17 cellular contexts compared by ENCODE assay signal in the genomic region with DNA sequence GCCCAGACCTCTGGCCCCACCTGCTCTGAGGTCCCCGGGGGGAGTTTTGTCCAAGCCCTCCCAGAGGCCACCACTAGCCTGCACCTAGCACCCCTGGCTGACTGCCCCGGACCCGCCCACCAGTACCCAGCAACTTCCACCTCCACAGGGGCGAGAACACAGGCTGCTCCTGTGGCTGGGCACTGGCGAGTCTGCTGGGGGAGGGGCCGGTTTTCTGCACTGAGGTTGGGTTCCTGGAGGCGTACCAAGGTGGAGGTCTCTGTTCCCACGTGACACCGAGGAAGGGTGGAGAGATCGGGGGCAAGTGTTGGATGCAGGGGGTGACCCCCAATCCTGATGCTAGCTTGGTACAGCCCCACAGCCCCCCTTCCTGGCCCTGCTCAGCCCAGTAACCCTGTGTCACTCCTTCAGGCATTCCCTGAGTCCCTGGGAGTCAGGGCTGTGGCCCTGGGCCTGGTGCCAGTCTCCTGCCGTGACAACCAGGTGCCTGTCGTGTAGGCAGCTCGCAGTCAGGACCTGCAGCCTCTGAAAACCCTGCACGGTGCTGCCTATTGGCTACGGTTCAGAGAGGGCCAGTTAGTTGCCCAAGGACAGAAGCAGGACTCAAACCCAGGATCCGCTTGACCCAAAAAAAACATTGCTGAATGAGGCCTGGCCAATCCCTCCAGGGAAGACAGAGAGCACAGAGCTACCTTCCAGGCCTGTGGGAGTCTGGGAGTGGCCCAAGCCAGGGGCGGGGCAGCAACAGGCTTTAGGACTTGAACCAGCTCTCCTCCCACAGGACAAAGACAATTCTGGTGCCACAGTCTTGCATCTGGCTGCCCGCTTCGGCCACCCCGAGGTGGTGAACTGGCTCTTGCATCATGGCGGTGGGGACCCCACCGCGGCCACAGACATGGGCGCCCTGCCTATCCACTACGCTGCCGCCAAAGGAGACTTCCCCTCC. TPM values are rescaled to one million over a fixed set of nuclear protein-coding genes. Genes with fewer than 3 reads are reported as not detected.
DNase-seq lines count a peak whose midpoint lies in the region; ATAC-seq and TF ChIP-seq lines count a peak whose summit lies in the region.
"Had no signal": no experiment of that assay in that cellular context is flagged by ENCODE, and none has a peak within 500 bp of the region (broad histone marks: within the 10 kb centered on the region; RNA-seq: fewer than 3 reads in every experiment).

No MANE protein-coding gene starts in this region.

- H3K9me3 ChIP-seq in colonic mucosa (no peaks in the 10 kb centered on the region), stomach (no peaks in the 10 kb centered on the region)

- ATAC-seq in Right ventricle myocardium superior (ENCODE audit: poor library complexity), result no peak
- ATAC-seq: T-helper 17 cell had no signal

- intact Hi-C loops in colonic mucosa (cut with DNase I), result no loop called here
- intact Hi-C loops in stomach (cut with DNase I; ENCODE audit: low total_unique reads), result no loop called here
- intact Hi-C loops in Right ventricle myocardium superior (cut with DNase I), result no loop called here

- TF ChIP-seq POLR2A in stomach (IDR thresholded peaks at IDR 0.05), result no peak

- no peaks in the 10 kb centered on the region for H3K36me3 ChIP-seq in colonic mucosa
- H3K36me3 ChIP-seq in stomach, result no peaks in the 10 kb centered on the region

- H3K27me3 ChIP-seq in colonic mucosa (peaks cover 22% of the 10 kb centered on the region), stomach (peaks cover 21 to 93% (median 64%) of the 10 kb centered on the region in 3 donors)

- H3K27ac ChIP-seq in colonic mucosa (peak overlapping the region; percentile 17), stomach (no peak overlapping the region)

- DNase-seq in NCI-H2081 (lab: John Stamatoyannopoulos, UW) (peak; percentile 34 to 76), NCI-H2081 treated with DMSO at 0.1 percent for 48 hours (lab: John Stamatoyannopoulos, UW) (no peak), OCI-M1 (lab: John Stamatoyannopoulos, UW) (peak; percentile 13), colonic mucosa (peak; percentile 81), stomach (peak; percentile 83), Right ventricle myocardium superior (no peak), SKM-1 (lab: John Stamatoyannopoulos, UW; ENCODE audit: unreplicated experiment) (no peak), GDM1 (lab: John Stamatoyannopoulos, UW) (no peak)
- DNase-seq: activated naive CD4-positive, alpha-beta T cell treated with Interleukin-2 at 50 U/mL for 16 hours; CD4-positive, alpha-beta T cell; kidney glomerular epithelial cell; NCI-H82; stimulated activated CD4-positive, alpha-beta T cell treated with anti-CD3 and anti-CD28 coated beads, Interleukin-4, amount 100 ng/mL, for 4 hours; T-helper 17 cell had no signal

- peak overlapping the region; percentile 35 to 40 for H3K9ac ChIP-seq in colonic mucosa (ENCODE audit: low read depth in 2 of 2, low read length in 2 of 2)

- TF ChIP-seq CTCF in colonic mucosa (IDR thresholded peaks at IDR 0.05) (no peak), stomach (IDR thresholded peaks at IDR 0.05) (no peak)

- no peak for TF ChIP-seq EP300 in stomach (IDR thresholded peaks at IDR 0.05)

- 44 to 61% (median 48%) methylated on average over 15 to 26 of the region's 26 CpGs for WGBS in stomach, 5 donors

- no peak overlapping the region for H3K4me3 ChIP-seq in colonic mucosa
- H3K4me3 ChIP-seq in stomach, result no peak overlapping the region

- H3K4me1 ChIP-seq in colonic mucosa, result peaks cover 6% of the 10 kb centered on the region
- peaks cover 30 to 55% (median 48%) of the 10 kb centered on the region in 4 donors for H3K4me1 ChIP-seq in stomach

RNA-seq across cellular contexts. Expression of gene ESPN, which starts 3.1 kb away (rescaled TPM):
- 10 to 100 TPM; 74.3 to 98.0 TPM for total RNA-seq in colonic mucosa
- 10 to 100 TPM in 1 of 5 donors, 1 to 10 TPM in 2, not detected in 2; 1.8 to 68.4 (median 4.9) TPM for total RNA-seq in stomach
- 10 to 100 TPM in 1 of 3 donors, 1 to 10 TPM in 2; 1.5 to 18.0 (median 4.7) TPM for polyA plus RNA-seq in stomach
- total RNA-seq in Right ventricle myocardium superior, result 0.56 TPM
- total RNA-seq: A673, osteoblast had no signal

RNA-seq across cellular contexts. Expression of gene HES2, which starts 8.0 kb away (rescaled TPM):
- total RNA-seq in colonic mucosa (10 to 100 TPM; 14.2 to 24.0 TPM), stomach (100 to 1,000 TPM in 1 of 5 donors, not detected in 4; 231 TPM), Right ventricle myocardium superior (not detected)
- polyA plus RNA-seq in stomach, result 10 to 100 TPM in 1 of 3 donors, not detected in 2; 18.4 TPM
- total RNA-seq: A673; CD4-positive, alpha-beta T cell; mononuclear cell; osteoblast; T-helper 17 cell had no signal

RNA-seq across cellular contexts. Expression of gene ACOT7, which starts 34.2 kb away (rescaled TPM):
- total RNA-seq in colonic mucosa (100 to 1,000 TPM in 1 of 2 donors, 10 to 100 TPM in 1; 48.7 to 125 TPM), stomach (10 to 100 TPM in 3 of 5 donors, 1 to 10 TPM in 1, not detected in 1; 9.4 to 69.8 (median 22.6) TPM), Right ventricle myocardium superior (8.5 TPM)
- 10 to 100 TPM; 17.7 to 26.3 (median 19.4) TPM for polyA plus RNA-seq in stomach

RNA-seq across cellular contexts. Expression of gene TNFRSF25, which starts 38.3 kb away (rescaled TPM):
- total RNA-seq in colonic mucosa, result 10 to 100 TPM; 33.1 to 87.1 TPM
- 100 to 1,000 TPM in 1 of 5 donors, 10 to 100 TPM in 2, 1 to 10 TPM in 2; 6.1 to 215 (median 21.4) TPM for total RNA-seq in stomach
- 10 to 100 TPM in 1 of 3 donors, 1 to 10 TPM in 2; 2.7 to 41.6 (median 2.9) TPM for polyA plus RNA-seq in stomach
- 13.7 TPM for total RNA-seq in Right ventricle myocardium superior

Comparison
In these comparisons a context has a peak if more than half of its experiments do, and no peak if none do; other contexts are left out.
1. DNase-seq: peak in NCI-H2081 (2 of 2), OCI-M1 (single experiment), colonic mucosa (single experiment) and stomach (single experiment); none in NCI-H2081 treated with DMSO at 0.1 percent for 48 hours (single experiment), Right ventricle myocardium superior (single experiment), SKM-1 (single experiment) and GDM1 (single experiment).